ENCODE assay signal across 1 cellular context in the genomic region with DNA sequence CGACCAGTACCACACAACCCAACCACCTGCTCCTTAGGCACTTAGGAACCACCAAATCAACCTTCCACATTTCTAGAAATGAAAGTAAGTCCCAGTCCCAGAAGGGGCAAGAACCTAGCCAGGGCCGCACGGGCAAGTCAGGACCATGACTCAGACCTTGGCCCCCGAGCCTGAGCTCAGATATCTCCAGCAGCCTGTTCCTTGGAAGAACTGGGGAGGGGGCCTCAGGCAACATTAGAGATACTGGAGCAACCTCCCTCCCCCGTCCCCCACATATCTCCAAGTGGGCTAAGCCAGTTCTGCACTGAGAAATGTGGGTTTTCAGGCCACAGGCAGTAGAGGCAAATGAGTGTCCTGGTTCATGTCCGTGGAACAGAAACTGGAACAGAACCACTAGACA.
TF ChIP-seq lines count a peak whose summit lies in the region.

No MANE protein-coding gene starts in this region.

TF ChIP-seq in H1, 55 proteins besides CTCF, POLR2A, EP300 and RAD21:
- TF ChIP-seq RFX5 (IDR thresholded peaks at IDR 0.05; ENCODE audit: borderline replicate concordance, low read depth, low read length) (no peak), SIN3A (conservative IDR thresholded peaks at IDR 0.05 in 1 of 2, IDR thresholded peaks at IDR 0.05 in 1 of 2; ENCODE audit: low read depth in 1 of 2, low read length in 2 of 2) (no peak), ASH2L (IDR thresholded peaks at IDR 0.05; ENCODE audit: low read length) (no peak), SAP30 (IDR thresholded peaks at IDR 0.05; ENCODE audit: insufficient read depth, insufficient replicate concordance, low read length) (no peak), BACH1 (IDR thresholded peaks at IDR 0.05; ENCODE audit: low read length) (no peak), ZNF274 (IDR thresholded peaks at IDR 0.05; ENCODE audit: borderline replicate concordance, extremely low read depth, low read length) (no peak), CEBPB (IDR thresholded peaks at IDR 0.05; ENCODE audit: low read depth, low read length) (no peak), TAF7 (optimal IDR thresholded peaks at IDR 0.05; ENCODE audit: borderline replicate concordance, low read depth, low read length) (no peak), TAF1 (IDR thresholded peaks at IDR 0.05; ENCODE audit: low read depth, low read length) (no peak), CBX5 (IDR thresholded peaks at IDR 0.05; ENCODE audit: low read depth, low read length) (no peak), EZH2 (IDR thresholded peaks at IDR 0.05; ENCODE audit: low read depth, low read length, severe bottlenecking) (no peak)
